Comparison of ENCODE assay signal across 8 cellular contexts in the genomic region with DNA sequence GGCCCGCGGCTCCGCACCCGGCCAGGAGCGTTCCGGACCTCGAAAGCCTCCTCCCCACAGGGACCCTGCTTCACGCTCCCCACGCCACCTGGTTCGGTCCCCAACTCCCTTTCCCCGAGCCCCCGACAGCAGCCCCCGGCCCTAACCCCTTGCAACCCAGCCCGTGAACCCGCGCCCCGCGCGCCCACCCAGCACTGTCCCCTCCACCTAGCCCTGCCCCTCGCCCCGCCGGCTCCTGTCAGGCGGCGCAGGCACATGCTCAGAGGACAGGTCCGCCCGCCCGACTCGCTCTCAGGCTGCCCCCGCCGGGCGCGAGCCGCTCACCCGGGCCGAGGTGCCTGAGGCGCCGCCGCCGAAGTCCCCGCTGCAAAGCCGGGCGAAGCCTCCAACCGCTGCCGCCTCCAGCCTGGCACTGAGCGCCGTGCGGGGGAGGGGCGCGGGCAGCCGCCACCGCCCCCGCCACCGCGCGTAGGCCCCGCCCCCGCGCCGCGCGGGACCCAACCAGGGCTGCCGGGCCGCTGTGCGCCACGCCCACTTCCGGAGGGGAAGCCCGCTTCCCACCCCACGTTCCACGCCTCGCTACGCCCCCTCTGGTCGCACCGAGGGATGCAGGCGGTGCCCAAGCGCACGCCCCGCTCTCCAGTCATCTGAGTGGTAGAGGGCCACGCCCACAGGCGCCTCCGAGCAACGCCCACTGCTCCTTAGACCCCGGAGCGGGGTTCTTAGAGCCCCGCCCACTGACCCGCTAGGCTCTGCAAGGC. TPM values are rescaled to one million over a fixed set of nuclear protein-coding genes. Genes with fewer than 3 reads are reported as not detected.
DNase-seq lines count a peak whose midpoint lies in the region; FAIRE-seq and TF ChIP-seq lines count a peak whose summit lies in the region.

Gene CORO1C (minus strand): TSS at position 414 of the 761 bp plus-strand sequence. CDS start 30,200 bp downstream, outside the sequence.

- peak within 1 kb of the TSS; percentile 87 for H3K4me3 ChIP-seq in MM.1S (ENCODE audit: low read length)
- H3K4me3 ChIP-seq in SJCRH30, result peak within 1 kb of the TSS; percentile 95
- peak within 1 kb of the TSS; percentile 73 to 97 for H3K4me3 ChIP-seq in neutrophil (ENCODE audit: low read depth in 1 of 2, low read length in 1 of 2)

- no peaks in the 10 kb centered on the region for H3K9me2 ChIP-seq in MM.1S (replicated peaks; ENCODE audit: insufficient read depth, low read length)

- H3K36me3 ChIP-seq in MM.1S (replicated peaks; ENCODE audit: insufficient read depth, low read length) (no peaks in the 10 kb centered on the region; the same call in 1 of the 2 replicates), SJCRH30 (no peaks in the 10 kb centered on the region), neutrophil (no peaks in the 10 kb centered on the region)

- peaks cover 31% of the 10 kb centered on the region for H3K4me1 ChIP-seq in MM.1S (ENCODE audit: low read length)
- H3K4me1 ChIP-seq in SJCRH30, result peaks cover 18% of the 10 kb centered on the region
- peaks cover 36 to 46% of the 10 kb centered on the region in 2 experiments for H3K4me1 ChIP-seq in neutrophil (ENCODE audit: control insufficient read depth in 1 of 2, insufficient read depth in 1 of 2, low read depth in 1 of 2, low read length in 1 of 2)

- H3K27me3 ChIP-seq in MM.1S (replicated peaks; ENCODE audit: insufficient read depth, low read length) (no peaks in the 10 kb centered on the region), SJCRH30 (no peaks in the 10 kb centered on the region), neutrophil (no peaks in the 10 kb centered on the region)

- H3K9me3 ChIP-seq in MM.1S (replicated peaks; ENCODE audit: insufficient read depth, low read length), result no peaks in the 10 kb centered on the region
- no peaks in the 10 kb centered on the region for H3K9me3 ChIP-seq in SJCRH30 (replicated peaks)
- no peaks in the 10 kb centered on the region for H3K9me3 ChIP-seq in neutrophil

- no peak for FAIRE-seq in frontal cortex (lab: Jason Lieb, UNC)

- TF ChIP-seq CTCF in MM.1S (IDR thresholded peaks at IDR 0.05; ENCODE audit: low read length), result peak; percentile 70
- peak; percentile 98 for TF ChIP-seq CTCF in neutrophil (IDR thresholded peaks at IDR 0.05)

- H2AFZ ChIP-seq in MM.1S (ENCODE audit: low read length), result peak within 1 kb of the TSS; percentile 97

- peaks cover 50% of the 10 kb centered on the region for H3K79me2 ChIP-seq in MM.1S (ENCODE audit: low read length)

- H3K4me2 ChIP-seq in MM.1S (ENCODE audit: low read depth, low read length), result peak within 1 kb of the TSS; percentile 88

- H3K9ac ChIP-seq in MM.1S (ENCODE audit: low read length), result peak within 1 kb of the TSS; percentile 94

- H4K20me1 ChIP-seq in MM.1S (ENCODE audit: insufficient read depth, low read length), result 0 out of 2 replicates have a peak, but pooled peaks cover 7% of the 10 kb centered on the region

- DNase-seq in GM03348 (ENCODE audit: low spot score) (peak; percentile 97), HCEC 1CT (peak; percentile 92), MM.1S (peak; percentile 97), SJCRH30 (peak; percentile 96 to 97), frontal cortex (ENCODE audit: low spot score in 2 of 2) (peak; percentile 91 to 93), substantia nigra (lab: John Stamatoyannopoulos, UW) (peak; percentile 73 to 97 (median 92))
- peak; percentile 92 for DNase-seq in activated naive CD4-positive, alpha-beta T cell treated with Interleukin-2 at 50 U/mL for 16 hours

- H3K27ac ChIP-seq in MM.1S (ENCODE audit: low read length), result peak within 1 kb of the TSS; percentile 84
- peak within 1 kb of the TSS; percentile 91 for H3K27ac ChIP-seq in SJCRH30
- peak within 1 kb of the TSS; percentile 98 for H3K27ac ChIP-seq in neutrophil
- H3K27ac ChIP-seq in substantia nigra (ENCODE audit: low read depth, low read length, poor library complexity, severe bottlenecking), result peak within 1 kb of the TSS; percentile 94

- H3F3A ChIP-seq in MM.1S (ENCODE audit: insufficient read depth, low read length), result peaks cover 21% of the 10 kb centered on the region

RNA-seq across cellular contexts. Expression of gene CORO1C, which starts in this region (rescaled TPM):
- 95.7 and 113 TPM in 2 replicates for total RNA-seq in SJCRH30 (2014; rRNA removed; shearing (Covaris generic))
- total RNA-seq in frontal cortex, result 171 TPM

Comparison
In these comparisons a context has a peak if more than half of its experiments do, and no peak if none do; other contexts are left out.
1. Peak in every context shown above with its lines: DNase-seq, H3K4me3 ChIP-seq and H3K27ac ChIP-seq.